Comparison of ENCODE assay signal across 39 cellular contexts in genomic region chr9:3571500-3571899, GRCh38.
"Had no signal": no experiment of that assay in that cellular context is flagged by ENCODE, and none has a peak within 500 bp of the region (broad histone marks: within the 10 kb centered on the region; RNA-seq: fewer than 3 reads in every experiment).

No MANE protein-coding gene starts in this region.

- H3K9me3 ChIP-seq: adrenal gland, ascending aorta, body of pancreas, breast epithelium had no signal

- H3K4me1 Mint-ChIP-seq: activated naive CD4-positive, alpha-beta T cell treated with anti-CD3 and anti-CD28 coated beads, Interleukin-2, amount 10 ng/mL, durations not matched to agents 7 days and 5 days; activated naive CD4-positive, alpha-beta T cell treated with anti-CD3 and anti-CD28 coated beads, Interleukin-2, amount 50 U/mL, for 24 hours; activated naive CD8-positive, alpha-beta T cell treated with anti-CD3 and anti-CD28 coated beads for 36 hours; activated naive CD8-positive, alpha-beta T cell treated with anti-CD3 and anti-CD28 coated beads, Interleukin-2, amount 50 U/mL, for 24 hours; activated T-helper 17 cell treated with anti-CD3 and anti-CD28 coated beads, Interleukin-2, amount 50 U/mL, for 72 hours; brain; central memory CD8-positive, alpha-beta T cell had no signal

- H3K27ac ChIP-seq: adrenal gland, ascending aorta, body of pancreas, brain microvascular endothelial cell, breast epithelium, cardiac muscle cell had no signal

- H3K27me3 Mint-ChIP-seq: activated naive CD4-positive, alpha-beta T cell treated with anti-CD3 and anti-CD28 coated beads, Interleukin-2, amount 10 ng/mL, durations not matched to agents 7 days and 5 days; activated naive CD4-positive, alpha-beta T cell treated with anti-CD3 and anti-CD28 coated beads, Interleukin-2, amount 50 U/mL, for 24 hours; activated naive CD8-positive, alpha-beta T cell; activated naive CD8-positive, alpha-beta T cell treated with anti-CD3 and anti-CD28 coated beads for 36 hours; activated naive CD8-positive, alpha-beta T cell treated with anti-CD3 and anti-CD28 coated beads, Interleukin-2, amount 10 ng/mL, durations not matched to agents 7 days and 5 days; activated naive CD8-positive, alpha-beta T cell treated with anti-CD3 and anti-CD28 coated beads, Interleukin-2, amount 50 U/mL, for 24 hours; activated T-cell treated with anti-CD3 and anti-CD28 coated beads, Interleukin-2, amount 50 U/mL, for 24 hours; activated T-helper 17 cell treated with anti-CD3 and anti-CD28 coated beads, Interleukin-2, amount 50 U/mL, for 72 hours; brain; central memory CD8-positive, alpha-beta T cell had no signal

- H3K9me3 Mint-ChIP-seq: activated naive CD4-positive, alpha-beta T cell treated with anti-CD3 and anti-CD28 coated beads for 36 hours; activated naive CD4-positive, alpha-beta T cell treated with anti-CD3 and anti-CD28 coated beads, Interleukin-2, amount 10 ng/mL, durations not matched to agents 7 days and 5 days; activated naive CD4-positive, alpha-beta T cell treated with anti-CD3 and anti-CD28 coated beads, Interleukin-2, amount 50 U/mL, for 24 hours; activated naive CD4-positive, alpha-beta T cell treated with anti-CD3 and anti-CD28 coated beads, Interleukin-2, amount 50 U/mL, for 72 hours; activated naive CD8-positive, alpha-beta T cell treated with anti-CD3 and anti-CD28 coated beads for 36 hours; activated naive CD8-positive, alpha-beta T cell treated with anti-CD3 and anti-CD28 coated beads, Interleukin-2, amount 10 ng/mL, durations not matched to agents 7 days and 5 days; activated naive CD8-positive, alpha-beta T cell treated with anti-CD3 and anti-CD28 coated beads, Interleukin-2, amount 50 U/mL, for 24 hours; activated T-cell treated with anti-CD3 and anti-CD28 coated beads, Interleukin-2, amount 50 U/mL, for 24 hours; activated T-cell treated with anti-CD3 and anti-CD28 coated beads, Interleukin-2, amount 50 U/mL, for 4 hours; activated T-helper 1 cell treated with anti-CD3 and anti-CD28 coated beads, Interleukin-12 subunit alpha, Interleukin-12 subunit beta, Interleukin-2, Interleukin-4 antibody, amounts not matched to agents 30 ng/mL and 10 ng/mL and 1 ng/mL, durations not matched to agents 14 hours and 24 hours and 36 hours; activated T-helper 17 cell treated with anti-CD3 and anti-CD28 coated beads, Interleukin-2, amount 50 U/mL, for 72 hours; activated T-helper 2 cell treated with anti-CD3 and anti-CD28 coated beads, Interferon-gamma antibody, Interleukin-2, Interleukin-4, amounts not matched to agents 10 μg/mL and 5 μg/mL and 100 μg/mL, durations not matched to agents 14 hours and 24 hours and 36 hours; brain; central memory CD8-positive, alpha-beta T cell had no signal

- H3K4me3 ChIP-seq: adrenal gland, ascending aorta, body of pancreas, breast epithelium, cardiac muscle cell had no signal

- H3K36me3 Mint-ChIP-seq: brain had no signal

- FAIRE-seq: astrocyte, bronchial epithelial cell had no signal

- H3K27me3 ChIP-seq: adrenal gland, ascending aorta, body of pancreas, brain microvascular endothelial cell, breast epithelium, cardiac muscle cell had no signal

- H3K36me3 ChIP-seq: adrenal gland, ascending aorta, brain microvascular endothelial cell, breast epithelium, cardiac muscle cell had no signal

- H3K4me1 ChIP-seq: adrenal gland, ascending aorta, body of pancreas, breast epithelium had no signal

- H3K4me3 Mint-ChIP-seq: activated naive CD4-positive, alpha-beta T cell treated with anti-CD3 and anti-CD28 coated beads for 36 hours; activated naive CD4-positive, alpha-beta T cell treated with anti-CD3 and anti-CD28 coated beads, Interleukin-2, amount 10 ng/mL, durations not matched to agents 7 days and 5 days; activated naive CD4-positive, alpha-beta T cell treated with anti-CD3 and anti-CD28 coated beads, Interleukin-2, amount 50 U/mL, for 24 hours; activated naive CD8-positive, alpha-beta T cell; activated naive CD8-positive, alpha-beta T cell treated with anti-CD3 and anti-CD28 coated beads for 36 hours; activated naive CD8-positive, alpha-beta T cell treated with anti-CD3 and anti-CD28 coated beads, Interleukin-2, amount 10 ng/mL, durations not matched to agents 7 days and 5 days; activated naive CD8-positive, alpha-beta T cell treated with anti-CD3 and anti-CD28 coated beads, Interleukin-2, amount 50 U/mL, for 24 hours; activated T-cell treated with anti-CD3 and anti-CD28 coated beads, Interleukin-2, amount 50 U/mL, for 24 hours; activated T-cell treated with anti-CD3 and anti-CD28 coated beads, Interleukin-2, amount 50 U/mL, for 4 hours; activated T-cell treated with anti-CD3 and anti-CD28 coated beads, Interleukin-2, amount 50 U/mL, for 72 hours; activated T-helper 1 cell treated with anti-CD3 and anti-CD28 coated beads, Interleukin-12 subunit alpha, Interleukin-12 subunit beta, Interleukin-2, Interleukin-4 antibody, amounts not matched to agents 30 ng/mL and 10 ng/mL and 1 ng/mL, durations not matched to agents 14 hours and 24 hours and 36 hours; activated T-helper 17 cell treated with anti-CD3 and anti-CD28 coated beads, Interleukin-2, amount 50 U/mL, for 72 hours; brain; central memory CD8-positive, alpha-beta T cell had no signal

- ATAC-seq: activated naive CD4-positive, alpha-beta T cell treated with anti-CD3 and anti-CD28 coated beads, Interleukin-2, amount 50 U/mL, for 72 hours; activated naive CD8-positive, alpha-beta T cell treated with anti-CD3 and anti-CD28 coated beads, Interleukin-2, amount 50 U/mL, for 24 hours; activated T-cell treated with anti-CD3 and anti-CD28 coated beads, Interleukin-2, amount 50 U/mL, for 4 hours; activated T-cell treated with anti-CD3 and anti-CD28 coated beads, Interleukin-2, amount 50 U/mL, for 72 hours; activated T-helper 17 cell treated with anti-CD3 and anti-CD28 coated beads, Interleukin-2, amount 50 U/mL, for 72 hours; body of pancreas had no signal

- H3K27ac Mint-ChIP-seq: activated naive CD4-positive, alpha-beta T cell treated with anti-CD3 and anti-CD28 coated beads for 36 hours; activated naive CD4-positive, alpha-beta T cell treated with anti-CD3 and anti-CD28 coated beads, Interleukin-2, amount 10 ng/mL, durations not matched to agents 7 days and 5 days; activated naive CD4-positive, alpha-beta T cell treated with anti-CD3 and anti-CD28 coated beads, Interleukin-2, amount 50 U/mL, for 24 hours; activated naive CD4-positive, alpha-beta T cell treated with anti-CD3 and anti-CD28 coated beads, Interleukin-2, amount 50 U/mL, for 72 hours; activated naive CD8-positive, alpha-beta T cell; activated naive CD8-positive, alpha-beta T cell treated with anti-CD3 and anti-CD28 coated beads for 36 hours; activated naive CD8-positive, alpha-beta T cell treated with anti-CD3 and anti-CD28 coated beads, Interleukin-2, amount 10 ng/mL, durations not matched to agents 7 days and 5 days; activated naive CD8-positive, alpha-beta T cell treated with anti-CD3 and anti-CD28 coated beads, Interleukin-2, amount 50 U/mL, for 24 hours; activated T-cell treated with anti-CD3 and anti-CD28 coated beads, Interleukin-2, amount 50 U/mL, for 24 hours; activated T-cell treated with anti-CD3 and anti-CD28 coated beads, Interleukin-2, amount 50 U/mL, for 72 hours; activated T-helper 1 cell treated with anti-CD3 and anti-CD28 coated beads, Interleukin-12 subunit alpha, Interleukin-12 subunit beta, Interleukin-2, Interleukin-4 antibody, amounts not matched to agents 30 ng/mL and 10 ng/mL and 1 ng/mL, durations not matched to agents 14 hours and 24 hours and 36 hours; activated T-helper 17 cell treated with anti-CD3 and anti-CD28 coated beads, Interleukin-2, amount 50 U/mL, for 72 hours; activated T-helper 2 cell treated with anti-CD3 and anti-CD28 coated beads, Interferon-gamma antibody, Interleukin-2, Interleukin-4, amounts not matched to agents 10 μg/mL and 5 μg/mL and 100 μg/mL, durations not matched to agents 14 hours and 24 hours and 36 hours; brain had no signal

- DNase-seq: activated effector memory CD4-positive, alpha-beta T cell treated with anti-CD3 and anti-CD28 coated beads, Interleukin-2, amount 50 U/mL, for 16 hours; activated effector memory CD4-positive, alpha-beta T cell treated with Interleukin-2 at 50 U/mL for 16 hours; activated gamma-delta T cell; activated gamma-delta T cell treated with Interleukin-2 at 50 U/mL for 16 hours; activated naive CD4-positive, alpha-beta T cell; activated naive CD4-positive, alpha-beta T cell treated with anti-CD3 and anti-CD28 coated beads for 36 hours; activated naive CD4-positive, alpha-beta T cell treated with anti-CD3 and anti-CD28 coated beads, Interleukin-2, amount 10 ng/mL, durations not matched to agents 7 days and 5 days; activated naive CD4-positive, alpha-beta T cell treated with anti-CD3 and anti-CD28 coated beads, Interleukin-2, amount 50 U/mL, for 16 hours; activated naive CD4-positive, alpha-beta T cell treated with Interleukin-2 at 50 U/mL for 16 hours; activated naive CD8-positive, alpha-beta T cell treated with anti-CD3 and anti-CD28 coated beads for 36 hours; activated naive CD8-positive, alpha-beta T cell treated with anti-CD3 and anti-CD28 coated beads, Interleukin-2, amount 10 ng/mL, durations not matched to agents 7 days and 5 days; activated naive CD8-positive, alpha-beta T cell treated with anti-CD3 and anti-CD28 coated beads, Interleukin-2, amount 50 U/mL, for 24 hours; activated T-cell treated with anti-CD3 and anti-CD28 coated beads, Interleukin-2, amount 50 U/mL, for 24 hours; activated T-cell treated with anti-CD3 and anti-CD28 coated beads, Interleukin-2, amount 50 U/mL, for 4 hours; activated T-cell treated with anti-CD3 and anti-CD28 coated beads, Interleukin-2, amount 50 U/mL, for 48 hours; activated T-cell treated with anti-CD3 and anti-CD28 coated beads, Interleukin-2, amount 50 U/mL, for 72 hours; adrenal gland; amniotic stem cell; amygdala; anterior cingulate cortex; aorta; body of pancreas; brain microvascular endothelial cell; caudate nucleus; central memory CD4-positive, alpha-beta T cell; cerebellar nuclear complex had no signal
